In the genomic region with DNA sequence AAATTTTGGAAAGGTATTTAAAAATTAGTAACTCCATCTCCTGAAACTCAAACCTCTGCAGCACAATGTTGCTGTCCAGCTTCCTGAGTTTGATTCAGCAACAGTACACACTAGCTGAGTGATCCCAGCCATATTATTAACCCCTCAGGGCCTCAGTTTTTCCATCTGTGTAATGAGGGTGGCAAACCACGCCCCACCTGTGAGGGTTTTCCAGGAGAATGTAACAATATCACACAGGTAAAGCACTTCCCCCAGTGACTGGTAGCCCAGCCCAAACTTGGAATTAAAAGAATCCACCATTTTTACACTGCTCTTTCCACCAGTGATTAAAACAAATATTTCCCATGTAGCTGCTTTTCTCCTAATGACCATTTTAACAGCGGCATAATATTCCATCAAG, we compare ENCODE assay signal across 2 cellular contexts.
TF ChIP-seq lines count a peak whose summit lies in the region.

No MANE protein-coding gene starts in this region.

TF ChIP-seq in liver, 16 proteins besides CTCF, POLR2A, EP300 and RAD21 (continued from another document):
- TF ChIP-seq REST (IDR thresholded peaks at IDR 0.05), result peak; percentile 15

TF ChIP-seq in HepG2, 621 proteins besides CTCF, POLR2A, EP300 and RAD21 (continued from another document):
- TF ChIP-seq, protein P1, sequence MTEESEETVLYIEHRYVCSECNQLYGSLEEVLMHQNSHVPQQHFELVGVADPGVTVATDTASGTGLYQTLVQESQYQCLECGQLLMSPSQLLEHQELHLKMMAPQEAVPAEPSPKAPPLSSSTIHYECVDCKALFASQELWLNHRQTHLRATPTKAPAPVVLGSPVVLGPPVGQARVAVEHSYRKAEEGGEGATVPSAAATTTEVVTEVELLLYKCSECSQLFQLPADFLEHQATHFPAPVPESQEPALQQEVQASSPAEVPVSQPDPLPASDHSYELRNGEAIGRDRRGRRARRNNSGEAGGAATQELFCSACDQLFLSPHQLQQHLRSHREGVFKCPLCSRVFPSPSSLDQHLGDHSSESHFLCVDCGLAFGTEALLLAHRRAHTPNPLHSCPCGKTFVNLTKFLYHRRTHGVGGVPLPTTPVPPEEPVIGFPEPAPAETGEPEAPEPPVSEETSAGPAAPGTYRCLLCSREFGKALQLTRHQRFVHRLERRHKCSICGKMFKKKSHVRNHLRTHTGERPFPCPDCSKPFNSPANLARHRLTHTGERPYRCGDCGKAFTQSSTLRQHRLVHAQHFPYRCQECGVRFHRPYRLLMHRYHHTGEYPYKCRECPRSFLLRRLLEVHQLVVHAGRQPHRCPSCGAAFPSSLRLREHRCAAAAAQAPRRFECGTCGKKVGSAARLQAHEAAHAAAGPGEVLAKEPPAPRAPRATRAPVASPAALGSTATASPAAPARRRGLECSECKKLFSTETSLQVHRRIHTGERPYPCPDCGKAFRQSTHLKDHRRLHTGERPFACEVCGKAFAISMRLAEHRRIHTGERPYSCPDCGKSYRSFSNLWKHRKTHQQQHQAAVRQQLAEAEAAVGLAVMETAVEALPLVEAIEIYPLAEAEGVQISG (CRISPR knock-in tag; IDR thresholded peaks at IDR 0.05), result no peak
- no peak for TF ChIP-seq ZFP82 (CRISPR knock-in tag; IDR thresholded peaks at IDR 0.05; ENCODE audit: borderline replicate concordance)
- TF ChIP-seq ZNF34 (CRISPR knock-in tag; IDR thresholded peaks at IDR 0.05; ENCODE audit: borderline replicate concordance), result no peak
- TF ChIP-seq, protein P2, sequence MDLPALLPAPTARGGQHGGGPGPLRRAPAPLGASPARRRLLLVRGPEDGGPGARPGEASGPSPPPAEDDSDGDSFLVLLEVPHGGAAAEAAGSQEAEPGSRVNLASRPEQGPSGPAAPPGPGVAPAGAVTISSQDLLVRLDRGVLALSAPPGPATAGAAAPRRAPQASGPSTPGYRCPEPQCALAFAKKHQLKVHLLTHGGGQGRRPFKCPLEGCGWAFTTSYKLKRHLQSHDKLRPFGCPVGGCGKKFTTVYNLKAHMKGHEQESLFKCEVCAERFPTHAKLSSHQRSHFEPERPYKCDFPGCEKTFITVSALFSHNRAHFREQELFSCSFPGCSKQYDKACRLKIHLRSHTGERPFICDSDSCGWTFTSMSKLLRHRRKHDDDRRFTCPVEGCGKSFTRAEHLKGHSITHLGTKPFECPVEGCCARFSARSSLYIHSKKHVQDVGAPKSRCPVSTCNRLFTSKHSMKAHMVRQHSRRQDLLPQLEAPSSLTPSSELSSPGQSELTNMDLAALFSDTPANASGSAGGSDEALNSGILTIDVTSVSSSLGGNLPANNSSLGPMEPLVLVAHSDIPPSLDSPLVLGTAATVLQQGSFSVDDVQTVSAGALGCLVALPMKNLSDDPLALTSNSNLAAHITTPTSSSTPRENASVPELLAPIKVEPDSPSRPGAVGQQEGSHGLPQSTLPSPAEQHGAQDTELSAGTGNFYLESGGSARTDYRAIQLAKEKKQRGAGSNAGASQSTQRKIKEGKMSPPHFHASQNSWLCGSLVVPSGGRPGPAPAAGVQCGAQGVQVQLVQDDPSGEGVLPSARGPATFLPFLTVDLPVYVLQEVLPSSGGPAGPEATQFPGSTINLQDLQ (CRISPR knock-in tag; IDR thresholded peaks at IDR 0.05), result no peak
- no peak for TF ChIP-seq ZNF382 (CRISPR knock-in tag; IDR thresholded peaks at IDR 0.05; ENCODE audit: borderline replicate concordance)
- TF ChIP-seq CEBPB (IDR thresholded peaks at IDR 0.05; ENCODE audit: borderline replicate concordance, low read depth, low read length), result no peak
